ENCODE assay signal across 14 cellular contexts in genomic region chr18:4284528-4284927, GRCh38.
DNase-seq lines count a peak whose midpoint lies in the region; ATAC-seq and TF ChIP-seq lines count a peak whose summit lies in the region.
"Had no signal": no experiment of that assay in that cellular context is flagged by ENCODE, and none has a peak within 500 bp of the region (broad histone marks: within the 10 kb centered on the region; RNA-seq: fewer than 3 reads in every experiment).

No MANE protein-coding gene starts in this region.

- H3K36me3 ChIP-seq in mesendoderm (ENCODE audit: control insufficient read depth, insufficient read depth, low read length) (no peaks in the 10 kb centered on the region), mammary epithelial cell (ENCODE audit: insufficient read depth, low read length) (no peaks in the 10 kb centered on the region), transverse colon (no peaks in the 10 kb centered on the region)
- H3K36me3 ChIP-seq: BLaER1 had no signal

- no peaks in the 10 kb centered on the region for H3K27me3 Mint-ChIP-seq in WTC11 (ENCODE audit: low read depth)
- H3K27me3 Mint-ChIP-seq: CD4-positive, CD25-positive, alpha-beta regulatory T cell had no signal

- no peak overlapping the region for H3K4me3 Mint-ChIP-seq in WTC11
- H3K4me3 Mint-ChIP-seq: CD4-positive, CD25-positive, alpha-beta regulatory T cell had no signal

- no TSS peak for BruUV-seq in mammary epithelial cell (replicated peaks; lab: Mats Ljungman, UMichigan)

- no peaks in the 10 kb centered on the region for H3K79me2 ChIP-seq in mesendoderm (ENCODE audit: control insufficient read depth, insufficient read depth, low read length)
- H3K79me2 ChIP-seq in mammary epithelial cell (ENCODE audit: insufficient read depth, low read length), result no peaks in the 10 kb centered on the region

- H3K9me3 Mint-ChIP-seq in WTC11, result peaks cover 3% of the 10 kb centered on the region; the same call in 1 of the 2 replicates

- peaks cover 3% of the 10 kb centered on the region for H3K36me3 Mint-ChIP-seq in WTC11
- H3K36me3 Mint-ChIP-seq: CD4-positive, CD25-positive, alpha-beta regulatory T cell had no signal

- peaks cover 17% of the 10 kb centered on the region for H3K9me3 ChIP-seq in mammary epithelial cell (replicated peaks; ENCODE audit: insufficient read depth, low read length)
- H3K9me3 ChIP-seq in transverse colon, result no peaks in the 10 kb centered on the region
- H3K9me3 ChIP-seq: BLaER1 had no signal

- no peak overlapping the region for H3K4ac ChIP-seq in mesendoderm (ENCODE audit: low read depth, low read length)

- H3K4me2 ChIP-seq in mesendoderm (ENCODE audit: low read length), result no peak overlapping the region
- no peak overlapping the region for H3K4me2 ChIP-seq in mammary epithelial cell (ENCODE audit: insufficient read depth, low read depth, low read length)
- H3K4me2 ChIP-seq: BLaER1 had no signal

- dilution Hi-C loops in mammary epithelial cell (cut with HindIII; ENCODE audit: low sequenced_read_pairs), result no loop called here

- no peak overlapping the region for H2BK120ac ChIP-seq in mesendoderm (ENCODE audit: low read depth, low read length)

- no peak overlapping the region for H2BK5ac ChIP-seq in mesendoderm (ENCODE audit: low read length)

- no peaks in the 10 kb centered on the region for H3K4me1 ChIP-seq in mesendoderm (ENCODE audit: control insufficient read depth, low read depth, low read length)
- H3K4me1 ChIP-seq in mammary epithelial cell (ENCODE audit: insufficient read depth, low read length), result no peaks in the 10 kb centered on the region
- H3K4me1 ChIP-seq in transverse colon, result no peaks in the 10 kb centered on the region
- H3K4me1 ChIP-seq: BLaER1 had no signal

- DNase-seq in NCI-H510A (lab: John Stamatoyannopoulos, UW) (peak; percentile 10), NCI-H510A treated with DMSO at 0.1 percent for 48 hours (lab: John Stamatoyannopoulos, UW) (no peak), WTC11 (ENCODE audit: low spot score) (no peak), mesendoderm (peak; percentile 11), mammary epithelial cell (no peak), transverse colon (no peak)
- no peak for DNase-seq in NK-92 treated with Interleukin-12 subunit alpha and Interleukin-12 subunit beta, amount 100 ng/mL, for 24 hours (lab: John Stamatoyannopoulos, UW)
- DNase-seq: AML-193; CD4-positive, CD25-positive, alpha-beta regulatory T cell; GM23248; H7 had no signal

- no peaks in the 10 kb centered on the region for H4K20me1 ChIP-seq in mammary epithelial cell (ENCODE audit: insufficient read depth, low read length)
- H4K20me1 ChIP-seq: BLaER1 had no signal

- no peak overlapping the region for H3K9ac ChIP-seq in mesendoderm (ENCODE audit: low read length)
- H3K9ac ChIP-seq in mammary epithelial cell (ENCODE audit: insufficient read depth, low read length), result no peak overlapping the region
- H3K9ac ChIP-seq: BLaER1, GM23248 had no signal

- H3K27me3 ChIP-seq in mesendoderm (ENCODE audit: insufficient read depth, low read length, poor library complexity) (no peaks in the 10 kb centered on the region), mammary epithelial cell (ENCODE audit: insufficient read depth, low read length) (no peaks in the 10 kb centered on the region), transverse colon (no peaks in the 10 kb centered on the region)
- H3K27me3 ChIP-seq: BLaER1 had no signal

- H3K27ac ChIP-seq in mesendoderm (ENCODE audit: low read depth, low read length), result no peak overlapping the region
- H3K27ac ChIP-seq in mammary epithelial cell (ENCODE audit: insufficient read depth, low read depth, low read length), result no peak overlapping the region
- no peak overlapping the region for H3K27ac ChIP-seq in transverse colon
- H3K27ac ChIP-seq: 22Rv1, BLaER1, GM23248 had no signal

- no peak overlapping the region for H4K8ac ChIP-seq in mesendoderm (ENCODE audit: low read depth, low read length)

- CTCF ChIA-PET in WTC11 (lab: Charles Lee) (interaction anchor here (1.4 kb wide), 1 partner anchor 103 kb away, joined by 3 read pairs; no protein-coding TSS in a partner anchor), mammary epithelial cell (lab: Charles Lee; ENCODE audit: low non-redundant PET) (no interaction called here)

- no peak overlapping the region for H4K5ac ChIP-seq in mesendoderm (ENCODE audit: low read length)

- H3K23ac ChIP-seq in mesendoderm (ENCODE audit: low read length), result no peak overlapping the region

- no peak for TF ChIP-seq EP300 in transverse colon (IDR thresholded peaks at IDR 0.05; ENCODE audit: low read depth)

- no peak overlapping the region for H2AK5ac ChIP-seq in mesendoderm (ENCODE audit: low read length)

- in situ Hi-C loops in mammary epithelial cell (cut with MboI; ENCODE audit: low sequenced_read_pairs in 2 of 2) (no loop called here), transverse colon (cut with MboI; ENCODE audit: low pct_ligation_motif_present in 1 of 4, low pct_unique_long_range_greater_than_20kb in 1 of 4, low sequenced_read_pairs in 3 of 4) (no loop called here)

- H2AFZ ChIP-seq in mammary epithelial cell (ENCODE audit: low read depth, low read length), result no peak overlapping the region
- H2AFZ ChIP-seq: GM23248 had no signal

- H3K27ac Mint-ChIP-seq in WTC11, result no peak overlapping the region

- intact Hi-C loops in mammary epithelial cell (cut with micrococcal nuclease) (no loop called here), transverse colon (cut with DNase I; ENCODE audit: low total_unique reads) (no loop called here)

- H3K56ac ChIP-seq in mesendoderm (ENCODE audit: low read length), result no peak overlapping the region

- H3K4me1 Mint-ChIP-seq in WTC11, result peaks cover 22% of the 10 kb centered on the region

- no peak overlapping the region for H3K18ac ChIP-seq in mesendoderm (ENCODE audit: low read length)

- TF ChIP-seq CTCF in WTC11 (IDR thresholded peaks at IDR 0.05), result no peak
- no peak for TF ChIP-seq CTCF in mammary epithelial cell (conservative IDR thresholded peaks at IDR 0.05 in 1 of 2, IDR thresholded peaks at IDR 0.05 in 1 of 2; ENCODE audit: extremely low read depth in 1 of 2, insufficient read depth in 1 of 2, low read depth in 1 of 2, low read length in 2 of 2)
- no peak for TF ChIP-seq CTCF in transverse colon (IDR thresholded peaks at IDR 0.05)

- no peak overlapping the region for H2BK15ac ChIP-seq in mesendoderm (replicated peaks; ENCODE audit: low read depth)

- TF ChIP-seq POLR2A in transverse colon (IDR thresholded peaks at IDR 0.05), result no peak

- H3K79me1 ChIP-seq in mesendoderm (ENCODE audit: low read length), result no peaks in the 10 kb centered on the region

- no peak overlapping the region for H3K4me3 ChIP-seq in mesendoderm (ENCODE audit: low read length)
- H3K4me3 ChIP-seq in mammary epithelial cell (replicated peaks in 1 of 3; ENCODE audit: insufficient read depth in 1 of 3, low read depth in 2 of 3, low read length in 3 of 3), result no peak overlapping the region
- no peak overlapping the region for H3K4me3 ChIP-seq in transverse colon
- H3K4me3 ChIP-seq: BLaER1, GM23248 had no signal

- no CpG with 5 or more reads among the region's 2 CpGs for WGBS in mesendoderm (ENCODE audit: extremely low coverage, insufficient coverage, low lambda C conversion rate)
- 46% methylated on average over 2 of the region's 2 CpGs for WGBS in mammary epithelial cell (ENCODE audit: low coverage, missing lambda C conversion rate)
- WGBS in transverse colon (ENCODE audit: low coverage in 1 of 2), 2 donors, result 75% methylated on average over 2 of the region's 2 CpGs; no CpG with 5 or more reads in 1 of the 2 donors

- POLR2A ChIA-PET in WTC11 (lab: Charles Lee), result interaction anchor here (0.7 kb wide), 1 partner anchor 177 kb away, joined by 4 read pairs; no protein-coding TSS in a partner anchor

- peak; percentile 22 for ATAC-seq in WTC11
- ATAC-seq: HepG2 had no signal

TF ChIP-seq in WTC11, 78 proteins besides CTCF, POLR2A, EP300 and RAD21:
- TF ChIP-seq GABPB1 (CRISPR knock-in tag; IDR thresholded peaks at IDR 0.05), result no peak
- no peak for TF ChIP-seq ZNF423 (CRISPR knock-in tag; IDR thresholded peaks at IDR 0.05)
- no peak for TF ChIP-seq TCF7 (CRISPR knock-in tag; IDR thresholded peaks at IDR 0.05; ENCODE audit: low read depth)
- TF ChIP-seq IRF2 (CRISPR knock-in tag; IDR thresholded peaks at IDR 0.05; ENCODE audit: borderline replicate concordance, low read depth), result no peak
- TF ChIP-seq SOX15 (CRISPR knock-in tag; IDR thresholded peaks at IDR 0.05), result no peak
- TF ChIP-seq, protein P1, sequence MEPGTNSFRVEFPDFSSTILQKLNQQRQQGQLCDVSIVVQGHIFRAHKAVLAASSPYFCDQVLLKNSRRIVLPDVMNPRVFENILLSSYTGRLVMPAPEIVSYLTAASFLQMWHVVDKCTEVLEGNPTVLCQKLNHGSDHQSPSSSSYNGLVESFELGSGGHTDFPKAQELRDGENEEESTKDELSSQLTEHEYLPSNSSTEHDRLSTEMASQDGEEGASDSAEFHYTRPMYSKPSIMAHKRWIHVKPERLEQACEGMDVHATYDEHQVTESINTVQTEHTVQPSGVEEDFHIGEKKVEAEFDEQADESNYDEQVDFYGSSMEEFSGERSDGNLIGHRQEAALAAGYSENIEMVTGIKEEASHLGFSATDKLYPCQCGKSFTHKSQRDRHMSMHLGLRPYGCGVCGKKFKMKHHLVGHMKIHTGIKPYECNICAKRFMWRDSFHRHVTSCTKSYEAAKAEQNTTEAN (CRISPR knock-in tag; IDR thresholded peaks at IDR 0.05), result no peak
- no peak for TF ChIP-seq TEAD4 (CRISPR knock-in tag; IDR thresholded peaks at IDR 0.05)
- TF ChIP-seq CREB1 (CRISPR knock-in tag; IDR thresholded peaks at IDR 0.05), result no peak
- TF ChIP-seq ZMAT4 (CRISPR knock-in tag; IDR thresholded peaks at IDR 0.05), result no peak
- TF ChIP-seq MYBL2 (CRISPR knock-in tag; IDR thresholded peaks at IDR 0.05), result no peak
- TF ChIP-seq NR3C1 (CRISPR knock-in tag; conservative IDR thresholded peaks at IDR 0.05; ENCODE audit: low read depth), result no peak
- no peak for TF ChIP-seq ZNF671 (CRISPR knock-in tag; IDR thresholded peaks at IDR 0.05)
- no peak for TF ChIP-seq NFATC4 (CRISPR knock-in tag; IDR thresholded peaks at IDR 0.05)
- TF ChIP-seq ZNF396 (CRISPR knock-in tag; IDR thresholded peaks at IDR 0.05; ENCODE audit: borderline replicate concordance), result no peak
TF ChIP-seq in WTC11: peak in this region for 0.

Comparison
In these comparisons a context has a peak if more than half of its experiments do, and no peak if none do; other contexts are left out.
1. DNase-seq: peak in NCI-H510A (single experiment) and mesendoderm (single experiment); none in NCI-H510A treated with DMSO at 0.1 percent for 48 hours (single experiment), WTC11 (single experiment), mammary epithelial cell (single experiment), NK-92 treated with Interleukin-12 subunit alpha and Interleukin-12 subunit beta, amount 100 ng/mL, for 24 hours (single experiment) and transverse colon (single experiment).